Comparison of ENCODE assay signal across 9 cellular contexts in genomic region chr17:32265192-32265895, GRCh38. TPM values are rescaled to one million over a fixed set of nuclear protein-coding genes. Genes with fewer than 3 reads are reported as not detected.
DNase-seq lines count a peak whose midpoint lies in the region; ATAC-seq and TF ChIP-seq lines count a peak whose summit lies in the region.
"Had no signal": no experiment of that assay in that cellular context is flagged by ENCODE, and none has a peak within 500 bp of the region (broad histone marks: within the 10 kb centered on the region; RNA-seq: fewer than 3 reads in every experiment).

TSS of gene RHBDL3 (plus strand) at chr17:32265832. CDS start at chr17:32266190, 358 bp downstream.

- H4K91ac ChIP-seq in H9 (ENCODE audit: insufficient read length, low read depth, low read length), result no peak within 1 kb of the TSS

- no peak within 1 kb of the TSS for H2BK15ac ChIP-seq in H9 (ENCODE audit: low read depth, low read length)

- no peak within 1 kb of the TSS for H3K27ac Mint-ChIP-seq in H9
- H3K27ac Mint-ChIP-seq in activated naive CD8-positive, alpha-beta T cell treated with anti-CD3 and anti-CD28 coated beads, Interleukin-2, amount 10 ng/mL, durations not matched to agents 7 days and 5 days, result no peak within 1 kb of the TSS

- H3K4ac ChIP-seq in H9 (ENCODE audit: low read depth, low read length), result no peak within 1 kb of the TSS

- peaks cover 85% of the 10 kb centered on the region for H3K27me3 Mint-ChIP-seq in H9 (ENCODE audit: low read depth)
- H3K27me3 Mint-ChIP-seq in activated naive CD8-positive, alpha-beta T cell treated with anti-CD3 and anti-CD28 coated beads, Interleukin-2, amount 10 ng/mL, durations not matched to agents 7 days and 5 days, result peaks cover 75% of the 10 kb centered on the region

- peak within 1 kb of the TSS; percentile 73 for H3K4me2 ChIP-seq in H9 (ENCODE audit: insufficient read depth, insufficient read length, low read length)
- H3K4me2 ChIP-seq in hepatocyte, result peak within 1 kb of the TSS; percentile 98

- H3K4me3 Mint-ChIP-seq in H9, result peak within 1 kb of the TSS; percentile 74 to 88
- peak within 1 kb of the TSS; percentile 76 for H3K4me3 Mint-ChIP-seq in activated naive CD8-positive, alpha-beta T cell treated with anti-CD3 and anti-CD28 coated beads, Interleukin-2, amount 10 ng/mL, durations not matched to agents 7 days and 5 days

- no peak within 1 kb of the TSS for H4K5ac ChIP-seq in H9 (ENCODE audit: insufficient read length, low read depth, low read length)

- WGBS in H9 (ENCODE audit: extremely low coverage, insufficient read length, low lambda C conversion rate), result no CpG with 5 or more reads among the region's 63 CpGs
- WGBS in hepatocyte (ENCODE audit: low lambda C conversion rate, missing lambda C conversion rate), result 3% methylated on average over 22 of the region's 63 CpGs

- no peaks in the 10 kb centered on the region for H3K36me3 ChIP-seq in hepatocyte (replicated peaks; ENCODE audit: insufficient read depth, low read depth)
- H3K36me3 ChIP-seq: neutrophil had no signal

- POLR2A ChIA-PET in activated naive CD8-positive, alpha-beta T cell treated with anti-CD3 and anti-CD28 coated beads, Interleukin-2, amount 10 ng/mL, durations not matched to agents 7 days and 5 days (lab: Charles Lee), result no interaction called here

- ATAC-seq in activated naive CD8-positive, alpha-beta T cell treated with anti-CD3 and anti-CD28 coated beads, Interleukin-2, amount 10 ng/mL, durations not matched to agents 7 days and 5 days (ENCODE audit: low read depth), result peak; percentile 51
- no peak for ATAC-seq in HG03520 (IDR thresholded peaks at IDR 0.05; ENCODE audit: unreplicated experiment)

- TF ChIP-seq CTCF in H9 (conservative IDR thresholded peaks at IDR 0.05) (no peak), hepatocyte (IDR thresholded peaks at IDR 0.05; ENCODE audit: poor library complexity) (no peak)

- no peak within 1 kb of the TSS for H3K18ac ChIP-seq in H9 (ENCODE audit: insufficient read length, low read depth, low read length)

- H3K4me3 ChIP-seq in hepatocyte (peak within 1 kb of the TSS; percentile 52), skin epidermis (peak within 1 kb of the TSS; percentile 38 to 59 (median 54))

- H2BK12ac ChIP-seq in H9 (ENCODE audit: insufficient read length, low read depth, low read length), result no peak within 1 kb of the TSS

- H3T11ph ChIP-seq in H9 (ENCODE audit: low read length), result no peak within 1 kb of the TSS

- H3K23me2 ChIP-seq in H9 (ENCODE audit: insufficient read length, low read depth, low read length, poor library complexity, severe bottlenecking), result peaks cover 14% of the 10 kb centered on the region

- H3K56ac ChIP-seq in H9 (ENCODE audit: insufficient read length, low read depth, low read length), result no peak within 1 kb of the TSS

- no peak within 1 kb of the TSS for H2AK5ac ChIP-seq in H9 (ENCODE audit: insufficient read length, low read length)

- DNase-seq in AG20443 (ENCODE audit: low spot score) (peak; percentile 73), H9 (no peak), hepatocyte (ENCODE audit: low spot score) (no peak), hippocampal formation (lab: John Stamatoyannopoulos, UW) (no peak), COLO829 (ENCODE audit: low spot score) (no peak)
- peak; percentile 52 for DNase-seq in activated naive CD8-positive, alpha-beta T cell treated with anti-CD3 and anti-CD28 coated beads, Interleukin-2, amount 10 ng/mL, durations not matched to agents 7 days and 5 days

- no peaks in the 10 kb centered on the region for H3K9me2 ChIP-seq in hepatocyte (replicated peaks; ENCODE audit: insufficient read depth)

- peaks cover 0 to 9% (median 1%) of the 10 kb centered on the region in 3 experiments; a peak in 4 of 7 replicates for H3K36me3 Mint-ChIP-seq in H9 (ENCODE audit: insufficient read depth in 1 of 3, low read depth in 3 of 3)
- no peaks in the 10 kb centered on the region for H3K36me3 Mint-ChIP-seq in activated naive CD8-positive, alpha-beta T cell treated with anti-CD3 and anti-CD28 coated beads, Interleukin-2, amount 10 ng/mL, durations not matched to agents 7 days and 5 days

- no peak within 1 kb of the TSS for H3K27ac ChIP-seq in H9 (ENCODE audit: insufficient read length, low read depth, low read length)
- no peak within 1 kb of the TSS for H3K27ac ChIP-seq in hepatocyte
- peak within 1 kb of the TSS in 2 of 21 experiments; percentile 51 to 58 for H3K27ac ChIP-seq in skin epidermis
- H3K27ac ChIP-seq: neutrophil had no signal

- no peak within 1 kb of the TSS for H2AFZ ChIP-seq in H9 (ENCODE audit: low read length)
- peak within 1 kb of the TSS; percentile 35 for H2AFZ ChIP-seq in hepatocyte

- no peaks in the 10 kb centered on the region for H3K79me1 ChIP-seq in H9 (ENCODE audit: insufficient read depth, low read depth, low read length, poor library complexity, severe bottlenecking)

- H3K79me2 ChIP-seq in H9 (ENCODE audit: insufficient read depth, low read length) (no peaks in the 10 kb centered on the region), hepatocyte (no peaks in the 10 kb centered on the region)

- H4K8ac ChIP-seq in H9 (replicated peaks; ENCODE audit: insufficient read length, low read depth, low read length), result no peak within 1 kb of the TSS

- H3K14ac ChIP-seq in H9 (ENCODE audit: insufficient read depth, low read length), result no peak within 1 kb of the TSS

- no peak within 1 kb of the TSS for H2BK5ac ChIP-seq in H9 (ENCODE audit: insufficient read length, low read length)

- H4K20me1 ChIP-seq in H9 (ENCODE audit: control insufficient read depth, insufficient read depth, insufficient read length) (no peaks in the 10 kb centered on the region), hepatocyte (ENCODE audit: insufficient read depth, poor library complexity, severe bottlenecking) (no peaks in the 10 kb centered on the region)

- H3K4me1 ChIP-seq in H9 (ENCODE audit: insufficient read depth, low read length) (peaks cover 7% of the 10 kb centered on the region; the same call in 1 of the 2 replicates), hepatocyte (ENCODE audit: insufficient read depth) (peaks cover 8% of the 10 kb centered on the region)

- H3K4me1 Mint-ChIP-seq in H9, result peaks cover 44 to 47% of the 10 kb centered on the region in 2 experiments
- peaks cover 9% of the 10 kb centered on the region for H3K4me1 Mint-ChIP-seq in activated naive CD8-positive, alpha-beta T cell treated with anti-CD3 and anti-CD28 coated beads, Interleukin-2, amount 10 ng/mL, durations not matched to agents 7 days and 5 days

- H3K9ac ChIP-seq in H9 (ENCODE audit: extremely low read depth, insufficient read length, low read length), result no peak within 1 kb of the TSS

- H2BK20ac ChIP-seq in H9 (ENCODE audit: low read depth, low read length, poor library complexity, severe bottlenecking), result no peak within 1 kb of the TSS

- H3K27me3 ChIP-seq in H9 (ENCODE audit: insufficient read depth, low read length) (peaks cover 6% of the 10 kb centered on the region; the same call in 1 of the 2 replicates), hepatocyte (peaks cover 84% of the 10 kb centered on the region)

- H3K9me3 ChIP-seq in H9 (ENCODE audit: control insufficient read depth, low read depth, low read length) (no peaks in the 10 kb centered on the region), hepatocyte (ENCODE audit: low read depth) (no peaks in the 10 kb centered on the region)
- H3K9me3 ChIP-seq: neutrophil had no signal

- no peak within 1 kb of the TSS for H2BK120ac ChIP-seq in H9 (ENCODE audit: low read depth, low read length, poor library complexity, severe bottlenecking)

- no peak within 1 kb of the TSS for H3K23ac ChIP-seq in H9 (ENCODE audit: insufficient read length, low read depth, low read length)

- H3K9me3 Mint-ChIP-seq in H9, result no peaks in the 10 kb centered on the region
- H3K9me3 Mint-ChIP-seq in activated naive CD8-positive, alpha-beta T cell treated with anti-CD3 and anti-CD28 coated beads, Interleukin-2, amount 10 ng/mL, durations not matched to agents 7 days and 5 days, result no peaks in the 10 kb centered on the region

RNA-seq across cellular contexts. Expression of gene RHBDL3, which starts in this region (rescaled TPM):
- total RNA-seq in H9 (2021) (8.7 and 12.5 TPM in 2 replicates), hepatocyte (0.36 and 0.70 TPM in 2 replicates)
- total RNA-seq in activated naive CD8-positive, alpha-beta T cell treated with anti-CD3 and anti-CD28 coated beads, Interleukin-2, amount 10 ng/mL, durations not matched to agents 7 days and 5 days, result under 1 TPM; 0.72 to 0.88 TPM
- polyA plus RNA-seq in hepatocyte, result 0.18 and 0.28 TPM in 2 replicates

Comparison
In these comparisons a context has a peak if more than half of its experiments do, and no peak if none do; other contexts are left out.
1. Peak in DNase-seq and ATAC-seq in activated naive CD8-positive, alpha-beta T cell treated with anti-CD3 and anti-CD28 coated beads, Interleukin-2, amount 10 ng/mL, durations not matched to agents 7 days and 5 days; RNA of the gene not detected or under 1 TPM.